In the genomic region with DNA sequence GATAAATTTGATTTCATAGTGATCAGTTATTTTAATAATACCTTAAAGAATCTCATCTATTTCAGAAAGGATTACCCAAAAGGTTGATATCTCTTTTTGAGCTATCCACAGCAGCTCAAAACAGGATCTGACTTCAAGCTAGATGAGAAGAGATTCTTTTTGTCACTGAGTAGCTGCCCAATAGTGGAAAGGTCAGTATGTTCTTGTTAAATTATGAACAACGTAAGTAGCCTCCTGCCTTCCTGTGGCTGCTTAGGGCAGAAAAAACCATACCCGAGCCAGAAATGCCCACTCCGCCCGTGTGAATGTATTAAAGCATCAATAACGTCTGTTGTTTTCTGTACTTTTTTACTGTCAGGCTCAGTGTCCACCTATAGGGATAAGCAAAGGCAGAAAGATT, we compare ENCODE assay signal across 9 cellular contexts. TPM values are rescaled to one million over a fixed set of nuclear protein-coding genes. Genes with fewer than 3 reads are reported as not detected.
"Had no signal": no experiment of that assay in that cellular context is flagged by ENCODE, and none has a peak within 500 bp of the region (broad histone marks: within the 10 kb centered on the region; RNA-seq: fewer than 3 reads in every experiment).

No MANE protein-coding gene starts in this region.

- FAIRE-seq: HepG2, HTR-8/SVneo, K562 had no signal

- H3K4me3 Mint-ChIP-seq: IgD-negative memory B cell had no signal

- H3K27ac Mint-ChIP-seq: IgD-negative memory B cell had no signal

- ATAC-seq: HepG2, K562 had no signal

- H3K27ac ChIP-seq: HL-60 had no signal

- H3K4me3 ChIP-seq: K562 had no signal

- DNase-seq: IMR-90, KBM-7, KG1 had no signal

RNA-seq across cellular contexts. Expression of a gene that starts 51.3 kb away (rescaled TPM):
- total RNA-seq: HT-29 had no signal
- polyA plus RNA-seq: HepG2, IgD-negative memory B cell had no signal
